14 cellular contexts compared by ENCODE assay signal in the genomic region with DNA sequence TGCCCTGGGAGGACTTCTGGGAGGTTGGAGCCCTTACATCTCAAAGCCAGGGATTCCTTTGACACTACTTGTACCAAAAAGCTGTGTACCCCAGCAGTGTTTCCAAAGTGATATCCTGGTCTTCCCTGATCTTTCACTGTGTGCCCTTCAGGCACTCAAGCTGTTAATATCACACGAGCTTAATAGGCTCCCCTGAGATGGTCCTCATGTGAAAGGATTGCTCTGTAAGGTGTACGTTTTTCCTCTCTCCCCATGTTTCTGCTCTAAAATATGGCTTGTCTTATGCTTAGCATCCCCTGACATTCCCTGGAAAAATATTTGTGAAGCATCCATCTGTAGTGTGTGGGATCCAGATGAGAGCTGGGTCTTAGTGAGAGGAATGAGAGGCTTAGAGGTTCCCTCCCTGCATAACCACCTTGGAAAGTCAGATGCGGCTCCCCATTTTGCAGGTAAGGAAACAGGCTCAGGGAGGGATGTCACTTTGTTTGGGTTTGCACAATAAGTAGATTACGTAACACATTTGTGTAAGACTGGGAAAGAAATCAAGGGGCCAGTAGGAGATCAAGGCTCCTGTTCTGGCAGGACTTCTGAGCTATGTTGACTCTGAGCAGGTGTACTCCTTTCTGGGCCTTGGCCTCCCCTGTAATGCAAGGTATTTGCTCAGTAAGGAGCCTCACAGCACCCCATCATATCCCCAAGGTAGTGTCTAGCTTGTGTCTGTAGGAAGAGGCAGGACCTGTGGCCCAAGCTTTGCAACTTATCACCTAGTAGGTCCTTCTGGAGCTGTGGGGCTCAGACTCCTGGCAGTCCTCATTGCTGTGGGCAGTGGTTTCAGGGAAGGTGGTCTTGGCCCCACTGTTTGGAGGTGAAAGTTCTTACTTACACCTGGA. TPM values are rescaled to one million over a fixed set of nuclear protein-coding genes. Genes with fewer than 3 reads are reported as not detected.
A peak's percentile ranks its signal among the peaks of the same experiment; 100 is the strongest.
DNase-seq lines count a peak whose midpoint lies in the region; ATAC-seq and TF ChIP-seq lines count a peak whose summit lies in the region.
"Had no signal": no experiment of that assay in that cellular context is flagged by ENCODE, and none has a peak within 500 bp of the region (broad histone marks: within the 10 kb centered on the region; RNA-seq: fewer than 3 reads in every experiment).

No MANE protein-coding gene starts in this region.

- no peaks in the 10 kb centered on the region for H3K36me3 Mint-ChIP-seq in WTC11
- H3K36me3 Mint-ChIP-seq in stimulated activated memory B cell treated with anti-CD40 and anti-IgM and Interleukin-4, amounts not matched to agents 10 μg/mL and 1 μg/mL and 100 μg/mL, for 72 hours, result no peaks in the 10 kb centered on the region

- H3K27ac Mint-ChIP-seq in WTC11, result no peak overlapping the region
- no peak overlapping the region for H3K27ac Mint-ChIP-seq in stimulated activated memory B cell treated with anti-CD40 and anti-IgM and Interleukin-4, amounts not matched to agents 10 μg/mL and 1 μg/mL and 100 μg/mL, for 72 hours
- H3K27ac Mint-ChIP-seq: activated CD8-positive, alpha-beta T cell treated with anti-CD3 and anti-CD28 coated beads, Interleukin-2, amount 10 ng/mL, durations not matched to agents 7 days and 5 days had no signal

- peaks cover 5% of the 10 kb centered on the region for H3K4me1 Mint-ChIP-seq in WTC11
- H3K4me1 Mint-ChIP-seq in stimulated activated memory B cell treated with anti-CD40 and anti-IgM and Interleukin-4, amounts not matched to agents 10 μg/mL and 1 μg/mL and 100 μg/mL, for 72 hours, result peaks cover 5% of the 10 kb centered on the region

- in situ Hi-C loops in KBM-7 (cut with MboI; ENCODE audit: low pct_unique_long_range_greater_than_20kb, low sequenced_read_pairs), result loop anchor here (25.0 kb wide), 3 partner anchors 100 to 350 kb away; a partner anchor contains a TSS

- intact Hi-C loops in right cardiac atrium (cut with DNase I), result loop anchor here in 1 of 4 donors (10.0 kb wide), 1 partner anchor 223 kb away; no protein-coding TSS in a partner anchor
- intact Hi-C loops in prostate gland (cut with DNase I), result no loop called here

- H3K9me3 ChIP-seq in right cardiac atrium (ENCODE audit: control insufficient read depth, low read length) (no peaks in the 10 kb centered on the region), prostate gland (no peaks in the 10 kb centered on the region)
- H3K9me3 ChIP-seq: BLaER1 had no signal

- no peaks in the 10 kb centered on the region for H3K9me3 Mint-ChIP-seq in WTC11
- no peaks in the 10 kb centered on the region for H3K9me3 Mint-ChIP-seq in stimulated activated memory B cell treated with anti-CD40 and anti-IgM and Interleukin-4, amounts not matched to agents 10 μg/mL and 1 μg/mL and 100 μg/mL, for 72 hours

- H3K36me3 ChIP-seq in prostate gland, result no peaks in the 10 kb centered on the region
- H3K36me3 ChIP-seq: BLaER1 had no signal

- no peak for TF ChIP-seq CTCF in WTC11 (IDR thresholded peaks at IDR 0.05)
- no peak for TF ChIP-seq CTCF in prostate gland (IDR thresholded peaks at IDR 0.05)

- CTCF ChIA-PET in WTC11 (lab: Charles Lee), result interaction anchor here (0.8 to 2.8 kb wide), 10 partner anchors 8 to 237 kb away, joined by 3 to 11 read pairs (median 4); a partner anchor contains a TSS

- H3K27me3 Mint-ChIP-seq in WTC11 (ENCODE audit: low read depth), result no peaks in the 10 kb centered on the region
- no peaks in the 10 kb centered on the region for H3K27me3 Mint-ChIP-seq in stimulated activated memory B cell treated with anti-CD40 and anti-IgM and Interleukin-4, amounts not matched to agents 10 μg/mL and 1 μg/mL and 100 μg/mL, for 72 hours

- H3K4me3 ChIP-seq in right cardiac atrium (ENCODE audit: low read length), result no peak overlapping the region
- H3K4me3 ChIP-seq in prostate gland, result no peak overlapping the region
- H3K4me3 ChIP-seq: BLaER1 had no signal

- ATAC-seq in WTC11 (no peak), right cardiac atrium (peak in 1 of 2 donors; percentile 4), GM21529 (IDR thresholded peaks at IDR 0.05; ENCODE audit: unreplicated experiment) (no peak), GM18909 (IDR thresholded peaks at IDR 0.05; ENCODE audit: poor library complexity, unreplicated experiment) (no peak)
- no peak for ATAC-seq in stimulated activated memory B cell treated with anti-CD40 and anti-IgM and Interleukin-4, amounts not matched to agents 10 μg/mL and 1 μg/mL and 100 μg/mL, for 72 hours
- ATAC-seq: activated CD8-positive, alpha-beta T cell treated with anti-CD3 and anti-CD28 coated beads, Interleukin-2, amount 10 ng/mL, durations not matched to agents 7 days and 5 days had no signal

- POLR2A ChIA-PET in WTC11 (lab: Charles Lee), result no interaction called here

- WGBS in right cardiac atrium, result 60% methylated on average over 4 of the region's 4 CpGs
- 31% methylated on average over 4 of the region's 4 CpGs for WGBS in prostate gland

- peaks cover 13% of the 10 kb centered on the region for H3K4me1 ChIP-seq in right cardiac atrium (ENCODE audit: control insufficient read depth, insufficient read depth, low read length)
- no peaks in the 10 kb centered on the region for H3K4me1 ChIP-seq in prostate gland (replicated peaks)

- DNase-seq in AG20443 (ENCODE audit: low spot score) (peak; percentile 12), WTC11 (ENCODE audit: low spot score) (no peak), right cardiac atrium (no peak), prostate gland (ENCODE audit: low spot score) (peak; percentile 23), KBM-7 (no peak)
- DNase-seq: activated CD8-positive, alpha-beta T cell treated with anti-CD3 and anti-CD28 coated beads, Interleukin-2, amount 10 ng/mL, durations not matched to agents 7 days and 5 days; HCEC 1CT; NCI-H1417 treated with DMSO at 0.1 percent for 48 hours; stimulated activated CD4-positive, alpha-beta T cell treated with anti-CD3 and anti-CD28 coated beads, Interleukin-4, amount 100 ng/mL, for 4 hours had no signal

- H3K27me3 ChIP-seq in right cardiac atrium (ENCODE audit: control insufficient read depth, insufficient read depth) (no peaks in the 10 kb centered on the region), prostate gland (replicated peaks; ENCODE audit: insufficient read depth) (no peaks in the 10 kb centered on the region)
- H3K27me3 ChIP-seq: BLaER1 had no signal

- H3K27ac ChIP-seq in right cardiac atrium (ENCODE audit: low read length), result peak overlapping the region; percentile 80
- H3K27ac ChIP-seq in prostate gland, result peak overlapping the region; percentile 61 to 76
- H3K27ac ChIP-seq: BLaER1 had no signal

- no peak for TF ChIP-seq POLR2A in prostate gland (IDR thresholded peaks at IDR 0.05)

- no peak overlapping the region for H3K4me3 Mint-ChIP-seq in WTC11
- no peak overlapping the region for H3K4me3 Mint-ChIP-seq in stimulated activated memory B cell treated with anti-CD40 and anti-IgM and Interleukin-4, amounts not matched to agents 10 μg/mL and 1 μg/mL and 100 μg/mL, for 72 hours
- H3K4me3 Mint-ChIP-seq: activated CD8-positive, alpha-beta T cell treated with anti-CD3 and anti-CD28 coated beads, Interleukin-2, amount 10 ng/mL, durations not matched to agents 7 days and 5 days had no signal

TF ChIP-seq in WTC11, 78 proteins besides CTCF, POLR2A, EP300 and RAD21:
- TF ChIP-seq GABPB1 (CRISPR knock-in tag; IDR thresholded peaks at IDR 0.05) (0 out of 2 replicates have a peak, but pooled peaks have one; percentile 20), ZBTB21 (CRISPR knock-in tag; IDR thresholded peaks at IDR 0.05; ENCODE audit: borderline replicate concordance) (no peak)

RNA-seq across cellular contexts. Expression of a gene that starts 0.7 kb away (rescaled TPM):
- 1.1 to 1.8 TPM (median 1.1 TPM) in 3 replicates for total RNA-seq in WTC11 (2021)
- 10 to 100 TPM; 23.4 to 42.2 (median 40.6) TPM for total RNA-seq in right cardiac atrium
- 33.9 TPM for polyA plus RNA-seq in right cardiac atrium
- total RNA-seq in prostate gland, result 10 to 100 TPM; 19.7 to 42.5 TPM
- total RNA-seq: activated CD8-positive, alpha-beta T cell treated with anti-CD3 and anti-CD28 coated beads, Interleukin-2, amount 10 ng/mL, durations not matched to agents 7 days and 5 days; T-helper 1 cell treated with Interleukin-12 subunit alpha and Interleukin-12 subunit beta and Interleukin-4 antibody, amounts not matched to agents 30 ng/mL and 1 ng/mL, for 36 hours had no signal

RNA-seq across cellular contexts. Expression of a gene that starts 39.5 kb away (rescaled TPM):
- total RNA-seq in WTC11 (2021) (0.31 to 0.76 TPM (median 0.55 TPM) in 3 replicates), right cardiac atrium (10 to 100 TPM; 38.0 to 80.8 (median 58.0) TPM), prostate gland (10 to 100 TPM; 54.5 to 80.2 TPM)
- 52.7 TPM for polyA plus RNA-seq in right cardiac atrium
- total RNA-seq: activated CD8-positive, alpha-beta T cell treated with anti-CD3 and anti-CD28 coated beads, Interleukin-2, amount 10 ng/mL, durations not matched to agents 7 days and 5 days; T-helper 1 cell treated with Interleukin-12 subunit alpha and Interleukin-12 subunit beta and Interleukin-4 antibody, amounts not matched to agents 30 ng/mL and 1 ng/mL, for 36 hours had no signal

RNA-seq across cellular contexts. Expression of a gene that starts 45.8 kb away (rescaled TPM):
- total RNA-seq in WTC11 (2021) (15.2 to 16.4 TPM (median 15.5 TPM) in 3 replicates), right cardiac atrium (10 to 100 TPM in 1 of 4 donors, 1 to 10 TPM in 3; 8.0 to 10.3 (median 8.3) TPM), prostate gland (10 to 100 TPM in 1 of 2 donors, 1 to 10 TPM in 1; 7.2 to 14.9 TPM)
- 9.7 TPM for polyA plus RNA-seq in right cardiac atrium

Comparison
In these comparisons a context has a peak if more than half of its experiments do, and no peak if none do; other contexts are left out.
1. DNase-seq: peak in AG20443 (single experiment) and prostate gland (single experiment); none in WTC11 (single experiment), right cardiac atrium (0 of 3) and KBM-7 (single experiment).
2. RNA of a gene that starts 39.5 kb away (total RNA-seq): 54.5 to 80.2 TPM in prostate gland and 38.0 to 80.8 TPM in right cardiac atrium; 0.31 to 0.76 TPM in WTC11; every median in the first group is over 10 times any median in the second.